In the genomic region with DNA sequence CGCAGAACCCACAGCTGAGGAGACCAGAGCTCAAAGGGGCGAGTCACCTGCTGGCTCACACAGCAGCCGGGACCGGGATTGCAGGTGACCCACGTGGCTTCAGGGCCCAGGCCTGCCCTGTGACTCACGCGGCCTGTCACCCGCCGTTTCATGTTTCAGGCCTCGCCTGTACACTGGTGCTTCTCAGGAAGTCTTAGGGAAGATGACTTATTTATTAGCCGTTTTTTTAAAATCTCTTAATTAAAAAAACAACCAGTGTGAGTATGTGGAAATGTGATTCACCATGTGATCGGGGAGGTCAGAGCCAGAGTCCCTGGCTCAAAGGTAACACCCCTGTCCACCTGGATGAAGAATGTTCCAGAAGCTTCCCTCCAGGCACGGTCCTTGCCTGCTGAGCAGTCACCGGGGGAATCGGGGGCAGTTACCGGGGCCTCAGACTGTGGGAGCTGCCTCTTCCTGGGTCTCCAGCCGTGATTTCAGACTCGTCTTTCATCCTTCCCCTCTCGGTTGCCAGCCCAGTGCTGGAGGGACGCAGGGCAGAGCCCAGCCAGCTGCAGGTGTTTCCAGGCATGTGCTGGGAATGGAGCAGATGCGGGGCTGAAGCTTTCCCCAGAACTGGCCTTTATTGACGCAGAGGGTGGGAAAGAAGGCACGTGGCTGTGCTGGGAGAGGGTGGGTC, we compare ENCODE assay signal across 1 cellular context.
A peak's percentile ranks its signal among the peaks of the same experiment; 100 is the strongest.
TF ChIP-seq lines count a peak whose summit lies in the region.

No MANE protein-coding gene starts in this region.

TF ChIP-seq in K562, 482 proteins besides CTCF, POLR2A, EP300 and RAD21 (continued from another document and continues in another):
- TF ChIP-seq ZNF318 (IDR thresholded peaks at IDR 0.05; ENCODE audit: borderline replicate concordance in 1 of 2, low read depth in 1 of 2) (peak in 1 of 2 experiments; percentile 82; a peak in 2 of 4 replicates), MAX (CRISPR knock-in tag; IDR thresholded peaks at IDR 0.05) (peak; percentile 95), NFIX (CRISPR knock-in tag; IDR thresholded peaks at IDR 0.05; ENCODE audit: low read depth) (no peak), ZNF232 (CRISPR knock-in tag; IDR thresholded peaks at IDR 0.05) (no peak), BCOR (IDR thresholded peaks at IDR 0.05) (no peak), NFE2L1 (tag; IDR thresholded peaks at IDR 0.05; ENCODE audit: borderline replicate concordance, low read depth) (no peak), BRD4 (IDR thresholded peaks at IDR 0.05) (no peak; the same call in 1 of the 2 replicates), RNF2 (IDR thresholded peaks at IDR 0.05) (0 out of 2 replicates have a peak, but pooled peaks have one; percentile 18), BCL6 (CRISPR knock-in tag; IDR thresholded peaks at IDR 0.05) (no peak), ZNF316 (IDR thresholded peaks at IDR 0.05) (no peak), PURB (CRISPR knock-in tag; IDR thresholded peaks at IDR 0.05; ENCODE audit: low read depth) (no peak), MAFG (tag; conservative IDR thresholded peaks at IDR 0.05) (no peak), ELF1 (tag; IDR thresholded peaks at IDR 0.05) (no peak), HDAC2 (IDR thresholded peaks at IDR 0.05) (peak; percentile 78; the same call in 1 of the 2 replicates), ZNF696 (CRISPR knock-in tag; conservative IDR thresholded peaks at IDR 0.05) (no peak), MCM5 (IDR thresholded peaks at IDR 0.05; ENCODE audit: low read depth) (no peak), ZNF431 (CRISPR knock-in tag; IDR thresholded peaks at IDR 0.05) (no peak), KDM2B (CRISPR knock-in tag; IDR thresholded peaks at IDR 0.05) (no peak), KLF6 (CRISPR knock-in tag; IDR thresholded peaks at IDR 0.05; ENCODE audit: borderline replicate concordance) (no peak), MNT (conservative IDR thresholded peaks at IDR 0.05) (peak; percentile 94 to 98), ZKSCAN1 (IDR thresholded peaks at IDR 0.05; ENCODE audit: low read depth, low read length) (no peak), ZNF778 (CRISPR knock-in tag; IDR thresholded peaks at IDR 0.05) (no peak), ZBTB17 (CRISPR knock-in tag; IDR thresholded peaks at IDR 0.05) (no peak), GABPB1 (CRISPR knock-in tag; IDR thresholded peaks at IDR 0.05) (no peak), ZNF324 (CRISPR knock-in tag; IDR thresholded peaks at IDR 0.05) (no peak), ZNF695 (CRISPR knock-in tag; IDR thresholded peaks at IDR 0.05) (no peak), ZMIZ1 (IDR thresholded peaks at IDR 0.05; ENCODE audit: low read depth in 2 of 2, low read length in 2 of 2) (no peak), PTTG1 (tag; IDR thresholded peaks at IDR 0.05; ENCODE audit: low read depth) (no peak), MEF2A (IDR thresholded peaks at IDR 0.05; ENCODE audit: control insufficient read depth, low read depth, low read length) (no peak), ZNF586 (CRISPR knock-in tag; conservative IDR thresholded peaks at IDR 0.05) (no peak), MECOM (CRISPR knock-in tag; IDR thresholded peaks at IDR 0.05) (no peak), ZNF75A (CRISPR knock-in tag; IDR thresholded peaks at IDR 0.05) (no peak), XRCC3 (IDR thresholded peaks at IDR 0.05) (no peak), ZNF584 (CRISPR knock-in tag; IDR thresholded peaks at IDR 0.05; ENCODE audit: low read depth) (no peak), CBX3 (IDR thresholded peaks at IDR 0.05; ENCODE audit: borderline replicate concordance in 1 of 2, low read length in 2 of 2) (no peak; a peak in 1 of 3 replicates), NCOR1 (IDR thresholded peaks at IDR 0.05) (no peak), DNMT1 (IDR thresholded peaks at IDR 0.05) (no peak), ESRRB (CRISPR knock-in tag; IDR thresholded peaks at IDR 0.05; ENCODE audit: borderline replicate concordance) (no peak), CBX5 (IDR thresholded peaks at IDR 0.05; ENCODE audit: borderline replicate concordance, low read depth) (no peak)
- TF ChIP-seq, protein P1, sequence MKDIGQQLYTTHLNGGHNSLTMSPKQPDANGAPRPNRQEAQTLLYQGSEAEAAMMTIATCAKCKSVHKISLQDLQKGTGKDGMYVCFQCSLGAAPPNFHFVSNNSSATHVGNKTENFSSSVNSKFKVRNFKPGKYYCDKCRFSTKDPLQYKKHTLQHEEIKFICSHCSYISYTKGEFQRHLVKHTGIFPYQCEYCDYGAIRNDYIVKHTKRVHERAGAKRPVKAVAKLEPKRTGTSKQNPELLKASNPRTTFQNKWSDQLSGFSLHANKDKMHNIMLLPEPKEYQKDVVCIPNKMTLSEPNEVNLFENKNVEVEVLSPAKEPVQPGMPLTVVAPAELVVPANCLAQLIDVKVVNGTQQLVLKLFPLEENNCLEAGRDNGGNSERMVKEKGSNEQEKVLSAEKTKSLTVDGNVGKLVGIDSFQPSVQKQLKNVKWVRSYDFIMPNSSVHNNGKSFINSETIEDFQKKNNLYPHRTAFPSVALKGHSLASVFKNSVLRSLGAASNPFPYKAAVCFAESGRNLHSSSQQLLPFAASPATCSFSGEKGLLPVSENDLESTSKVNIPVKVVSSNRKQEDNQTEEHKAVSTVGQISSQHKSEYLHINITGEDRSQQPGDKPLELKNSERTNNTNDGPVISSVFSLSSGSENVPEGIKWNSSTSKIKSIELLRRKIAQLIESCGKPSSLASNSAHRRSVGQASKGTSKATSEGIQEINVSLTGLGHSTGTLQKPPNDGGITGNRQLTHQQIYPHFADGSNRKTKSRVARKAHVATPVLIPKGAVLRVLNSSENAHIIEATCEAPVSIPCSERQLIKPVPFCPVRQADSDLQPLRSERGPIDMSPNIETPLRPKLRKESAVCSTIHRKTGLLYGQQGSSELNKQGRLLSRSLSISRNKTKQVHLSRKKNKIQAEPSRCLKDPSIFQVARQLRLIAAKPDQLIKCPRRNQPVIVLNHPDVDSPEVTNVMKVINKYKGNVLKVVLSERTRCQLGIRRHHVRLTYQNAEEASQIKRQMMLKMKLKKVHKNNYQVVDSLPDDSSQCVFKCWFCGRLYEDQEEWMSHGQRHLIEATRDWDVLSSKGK (CRISPR knock-in tag; IDR thresholded peaks at IDR 0.05): no peak
- TF ChIP-seq, protein P2, sequence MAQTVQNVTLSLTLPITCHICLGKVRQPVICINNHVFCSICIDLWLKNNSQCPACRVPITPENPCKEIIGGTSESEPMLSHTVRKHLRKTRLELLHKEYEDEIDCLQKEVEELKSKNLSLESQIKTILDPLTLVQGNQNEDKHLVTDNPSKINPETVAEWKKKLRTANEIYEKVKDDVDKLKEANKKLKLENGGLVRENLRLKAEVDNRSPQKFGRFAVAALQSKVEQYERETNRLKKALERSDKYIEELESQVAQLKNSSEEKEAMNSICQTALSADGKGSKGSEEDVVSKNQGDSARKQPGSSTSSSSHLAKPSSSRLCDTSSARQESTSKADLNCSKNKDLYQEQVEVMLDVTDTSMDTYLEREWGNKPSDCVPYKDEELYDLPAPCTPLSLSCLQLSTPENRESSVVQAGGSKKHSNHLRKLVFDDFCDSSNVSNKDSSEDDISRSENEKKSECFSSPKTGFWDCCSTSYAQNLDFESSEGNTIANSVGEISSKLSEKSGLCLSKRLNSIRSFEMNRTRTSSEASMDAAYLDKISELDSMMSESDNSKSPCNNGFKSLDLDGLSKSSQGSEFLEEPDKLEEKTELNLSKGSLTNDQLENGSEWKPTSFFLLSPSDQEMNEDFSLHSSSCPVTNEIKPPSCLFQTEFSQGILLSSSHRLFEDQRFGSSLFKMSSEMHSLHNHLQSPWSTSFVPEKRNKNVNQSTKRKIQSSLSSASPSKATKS (CRISPR knock-in tag; IDR thresholded peaks at IDR 0.05): no peak
- TF ChIP-seq, protein P3, sequence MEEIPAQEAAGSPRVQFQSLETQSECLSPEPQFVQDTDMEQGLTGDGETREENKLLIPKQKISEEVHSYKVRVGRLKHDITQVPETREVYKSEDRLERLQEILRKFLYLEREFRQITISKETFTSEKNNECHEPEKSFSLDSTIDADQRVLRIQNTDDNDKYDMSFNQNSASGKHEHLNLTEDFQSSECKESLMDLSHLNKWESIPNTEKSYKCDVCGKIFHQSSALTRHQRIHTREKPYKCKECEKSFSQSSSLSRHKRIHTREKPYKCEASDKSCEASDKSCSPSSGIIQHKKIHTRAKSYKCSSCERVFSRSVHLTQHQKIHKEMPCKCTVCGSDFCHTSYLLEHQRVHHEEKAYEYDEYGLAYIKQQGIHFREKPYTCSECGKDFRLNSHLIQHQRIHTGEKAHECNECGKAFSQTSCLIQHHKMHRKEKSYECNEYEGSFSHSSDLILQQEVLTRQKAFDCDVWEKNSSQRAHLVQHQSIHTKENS (CRISPR knock-in tag; IDR thresholded peaks at IDR 0.05): no peak
